In the genomic region with DNA sequence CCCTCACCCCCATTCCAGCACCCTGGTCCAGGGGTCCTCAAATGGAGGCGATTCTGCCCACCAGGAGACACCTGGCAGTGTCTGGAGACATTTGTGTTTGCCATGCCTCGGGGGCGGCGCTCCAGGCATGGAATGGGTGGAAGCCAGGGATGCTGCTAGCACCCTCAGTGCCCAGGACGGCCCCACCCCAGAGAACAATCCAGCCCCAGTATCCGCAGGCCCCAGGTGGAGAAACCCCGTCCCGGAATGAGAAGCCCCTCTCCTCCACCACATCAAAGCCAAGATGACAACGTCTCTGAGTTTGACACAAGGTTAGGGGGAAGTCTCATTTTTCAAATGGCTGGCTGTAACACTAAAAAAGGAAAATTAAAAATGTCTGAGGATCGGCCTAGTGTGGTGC, we compare ENCODE assay signal across 19 cellular contexts.
"Had no signal": no experiment of that assay in that cellular context is flagged by ENCODE, and none has a peak within 500 bp of the region (broad histone marks: within the 10 kb centered on the region; RNA-seq: fewer than 3 reads in every experiment).

No MANE protein-coding gene starts in this region.

- H3K36me3 ChIP-seq: gastrocnemius medialis, neutrophil, suprapubic skin, tibial artery, upper lobe of left lung, uterus had no signal

- H3K27ac ChIP-seq: gastrocnemius medialis, neutrophil, suprapubic skin, upper lobe of left lung had no signal

- H3K4me3 ChIP-seq: dorsolateral prefrontal cortex, gastrocnemius medialis, smooth muscle cell, suprapubic skin, tibial artery, upper lobe of left lung, uterus had no signal

- H3K4me1 ChIP-seq: uterus had no signal

- H3K27me3 ChIP-seq: dorsolateral prefrontal cortex, gastrocnemius medialis, neutrophil, suprapubic skin, tibial artery, upper lobe of left lung, uterus had no signal

- DNase-seq: cortex of kidney; dorsolateral prefrontal cortex; effector CD8-positive, alpha-beta T cell; gastrocnemius medialis; glutamatergic neuron; islet precursor cell; mammary epithelial cell; naive thymus-derived CD4-positive, alpha-beta T cell; nephron progenitor cell; right cardiac atrium; stimulated activated CD4-positive, alpha-beta T cell treated with anti-CD3 and anti-CD28 coated beads, Interleukin-2, amount 100 ng/mL, for 48 hours; stimulated activated naive CD4-positive, alpha-beta T cell treated with Interleukin-2 at 50 U/mL for 16 hours; tibial artery; upper lobe of left lung; uterus had no signal

- ATAC-seq: gastrocnemius medialis; left lobe of liver; naive thymus-derived CD4-positive, alpha-beta T cell had no signal

- H3K9me3 ChIP-seq: gastrocnemius medialis, neutrophil, suprapubic skin, tibial artery, upper lobe of left lung, uterus had no signal

- H3K4me2 ChIP-seq: smooth muscle cell had no signal
